In genomic region chr2:233713262-233713615, GRCh38 we compare ENCODE assay signal across 13 cellular contexts. TPM values are rescaled to one million over a fixed set of nuclear protein-coding genes. Genes with fewer than 3 reads are reported as not detected.
"Had no signal": no experiment of that assay in that cellular context is flagged by ENCODE, and none has a peak within 500 bp of the region (broad histone marks: within the 10 kb centered on the region; RNA-seq: fewer than 3 reads in every experiment).

No MANE protein-coding gene starts in this region.

- FAIRE-seq: HepG2, K562 had no signal

- H3K27ac ChIP-seq: GM23248, HL-60 had no signal

- H2AFZ ChIP-seq: GM23248 had no signal

- ATAC-seq: HCT116, HepG2, K562 had no signal

- H3K4me3 ChIP-seq: GM23248, HAP-1, K562 had no signal

- H3K9me3 ChIP-seq: HAP-1 had no signal

- DNase-seq: GM23248, GOT3, H7, HFFc6, KG1 had no signal

- H3K36me3 ChIP-seq: HAP-1 had no signal

- H3K9ac ChIP-seq: GM23248 had no signal

RNA-seq across cellular contexts. Expression of gene UGT1A5, which starts 0.5 kb away (rescaled TPM):
- total RNA-seq: GM23248, H4, H7, HepG2, HFFc6, HT1080, K562 had no signal
- polyA plus RNA-seq: GM23248, HepG2, IgD-negative memory B cell, K562 had no signal

RNA-seq across cellular contexts. Expression of gene UGT1A4, which starts 5.3 kb away (rescaled TPM):
- total RNA-seq: GM23248, H7, HepG2, HFFc6, HT1080, K562 had no signal
- polyA plus RNA-seq: GM23248, HepG2, IgD-negative memory B cell, K562 had no signal

RNA-seq across cellular contexts. Expression of gene UGT1A3, which starts 15.6 kb away (rescaled TPM):
- total RNA-seq: GM23248, H4, H7, HepG2, HFFc6, HT1080, K562 had no signal
- polyA plus RNA-seq: GM23248, HepG2, IgD-negative memory B cell, K562 had no signal

RNA-seq across cellular contexts. Expression of gene UGT1A6, which starts 20.5 kb away (rescaled TPM):
- total RNA-seq: GM23248, H7, HepG2, HFFc6, HT1080, K562 had no signal
- polyA plus RNA-seq: GM23248, IgD-negative memory B cell, K562 had no signal

RNA-seq across cellular contexts. Expression of gene UGT1A7, which starts 31.5 kb away (rescaled TPM):
- total RNA-seq: GM23248, H4, H7, HepG2, HFFc6, HT1080, K562 had no signal
- polyA plus RNA-seq: GM23248, HepG2, IgD-negative memory B cell, K562 had no signal
